In the genomic region with DNA sequence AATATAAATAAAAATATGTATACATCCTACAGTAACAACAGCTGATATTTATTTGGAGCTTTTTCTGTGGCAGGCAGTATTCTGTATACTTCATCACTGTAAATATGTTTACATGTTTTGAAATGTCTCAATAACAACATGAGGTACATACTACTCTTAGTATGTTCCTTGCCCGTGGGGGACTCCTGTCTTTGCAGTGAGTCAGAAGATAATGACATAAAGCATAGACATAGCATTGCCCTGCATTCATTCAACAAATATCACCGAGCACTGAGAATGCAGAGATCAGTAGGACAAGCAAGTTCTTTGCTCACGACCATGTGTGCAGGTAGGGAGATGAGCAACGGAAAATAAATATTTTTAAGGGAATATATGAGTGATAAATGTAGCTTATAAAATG, we compare ENCODE assay signal across 1 cellular context.
TF ChIP-seq lines count a peak whose summit lies in the region.

No MANE protein-coding gene starts in this region.

TF ChIP-seq in H1, 55 proteins besides CTCF, POLR2A, EP300 and RAD21 (continued from another document):
- TF ChIP-seq, protein P1, sequence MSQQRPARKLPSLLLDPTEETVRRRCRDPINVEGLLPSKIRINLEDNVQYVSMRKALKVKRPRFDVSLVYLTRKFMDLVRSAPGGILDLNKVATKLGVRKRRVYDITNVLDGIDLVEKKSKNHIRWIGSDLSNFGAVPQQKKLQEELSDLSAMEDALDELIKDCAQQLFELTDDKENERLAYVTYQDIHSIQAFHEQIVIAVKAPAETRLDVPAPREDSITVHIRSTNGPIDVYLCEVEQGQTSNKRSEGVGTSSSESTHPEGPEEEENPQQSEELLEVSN (IDR thresholded peaks at IDR 0.05) = no peak
